1 cellular context compared by ENCODE assay signal in the genomic region with DNA sequence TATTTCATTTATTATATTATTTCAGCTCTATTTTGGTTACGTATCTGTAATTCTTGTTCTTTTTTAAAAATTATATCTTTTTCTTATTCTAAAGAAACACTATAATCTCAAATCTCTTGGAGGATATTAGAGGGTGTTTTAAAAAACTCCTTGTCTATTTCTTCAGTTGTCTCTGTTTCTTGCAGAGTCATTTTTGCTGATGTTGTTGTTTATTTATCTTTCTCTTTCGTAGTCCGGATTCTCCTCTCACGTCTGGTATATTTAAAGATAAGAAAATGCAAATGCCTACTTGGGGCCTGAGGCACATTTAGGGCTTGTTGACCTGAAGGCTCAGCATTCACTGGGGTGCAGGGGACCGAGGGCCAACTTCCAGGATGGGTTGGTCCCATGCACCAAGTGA.
TF ChIP-seq lines count a peak whose summit lies in the region.

No MANE protein-coding gene starts in this region.

TF ChIP-seq in HepG2, 621 proteins besides CTCF, POLR2A, EP300 and RAD21 (continued from another document):
- TF ChIP-seq, protein P1, sequence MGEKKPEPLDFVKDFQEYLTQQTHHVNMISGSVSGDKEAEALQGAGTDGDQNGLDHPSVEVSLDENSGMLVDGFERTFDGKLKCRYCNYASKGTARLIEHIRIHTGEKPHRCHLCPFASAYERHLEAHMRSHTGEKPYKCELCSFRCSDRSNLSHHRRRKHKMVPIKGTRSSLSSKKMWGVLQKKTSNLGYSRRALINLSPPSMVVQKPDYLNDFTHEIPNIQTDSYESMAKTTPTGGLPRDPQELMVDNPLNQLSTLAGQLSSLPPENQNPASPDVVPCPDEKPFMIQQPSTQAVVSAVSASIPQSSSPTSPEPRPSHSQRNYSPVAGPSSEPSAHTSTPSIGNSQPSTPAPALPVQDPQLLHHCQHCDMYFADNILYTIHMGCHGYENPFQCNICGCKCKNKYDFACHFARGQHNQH (CRISPR knock-in tag; IDR thresholded peaks at IDR 0.05), result no peak
- TF ChIP-seq, protein P2, sequence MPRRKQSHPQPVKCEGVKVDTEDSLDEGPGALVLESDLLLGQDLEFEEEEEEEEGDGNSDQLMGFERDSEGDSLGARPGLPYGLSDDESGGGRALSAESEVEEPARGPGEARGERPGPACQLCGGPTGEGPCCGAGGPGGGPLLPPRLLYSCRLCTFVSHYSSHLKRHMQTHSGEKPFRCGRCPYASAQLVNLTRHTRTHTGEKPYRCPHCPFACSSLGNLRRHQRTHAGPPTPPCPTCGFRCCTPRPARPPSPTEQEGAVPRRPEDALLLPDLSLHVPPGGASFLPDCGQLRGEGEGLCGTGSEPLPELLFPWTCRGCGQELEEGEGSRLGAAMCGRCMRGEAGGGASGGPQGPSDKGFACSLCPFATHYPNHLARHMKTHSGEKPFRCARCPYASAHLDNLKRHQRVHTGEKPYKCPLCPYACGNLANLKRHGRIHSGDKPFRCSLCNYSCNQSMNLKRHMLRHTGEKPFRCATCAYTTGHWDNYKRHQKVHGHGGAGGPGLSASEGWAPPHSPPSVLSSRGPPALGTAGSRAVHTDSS (CRISPR knock-in tag; conservative IDR thresholded peaks at IDR 0.05), result no peak
- TF ChIP-seq ZNF484 (CRISPR knock-in tag; IDR thresholded peaks at IDR 0.05; ENCODE audit: borderline replicate concordance, low read depth) (no peak), MAFF (IDR thresholded peaks at IDR 0.05; ENCODE audit: low read depth, low read length) (peak; percentile 54; the same call in 1 of the 2 replicates)
TF ChIP-seq in HepG2: peak in this region for 2.
